ENCODE assay signal across 9 cellular contexts in the genomic region with DNA sequence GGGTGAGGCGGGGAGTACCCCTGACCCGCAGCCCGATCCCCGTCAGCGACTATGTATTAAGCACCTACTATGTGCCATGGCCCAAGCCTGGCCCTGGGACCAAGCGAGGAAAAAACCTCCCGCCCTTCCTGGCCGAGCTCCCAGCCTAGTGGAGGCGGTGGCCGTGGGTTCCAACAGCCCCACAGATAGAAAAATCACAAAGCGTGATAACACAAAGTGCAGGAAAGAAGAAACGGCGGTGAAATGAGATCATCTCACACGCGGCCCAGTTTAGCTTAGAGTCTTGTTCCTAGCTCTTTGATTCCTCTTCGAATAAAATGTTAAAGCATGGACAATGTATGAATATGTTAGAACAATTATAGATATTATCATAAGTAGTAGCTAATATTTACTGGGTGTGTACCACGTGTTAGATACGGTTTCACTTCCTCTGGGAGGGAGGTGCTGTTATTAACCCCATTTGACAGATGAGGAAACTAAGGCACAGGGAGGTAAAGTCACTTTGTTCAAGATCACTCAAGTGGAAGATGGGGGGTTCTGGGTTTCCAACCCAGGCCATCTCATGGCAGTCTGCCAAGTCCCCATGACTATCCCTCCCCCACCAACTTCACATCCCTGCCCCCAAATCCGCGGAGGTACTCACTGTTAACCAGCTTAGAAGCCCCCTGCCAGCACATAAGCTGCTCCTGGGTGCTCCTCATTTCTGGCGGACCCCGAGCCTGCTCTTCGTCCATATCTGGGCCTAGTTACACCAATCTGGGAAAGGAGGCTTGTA. TPM values are rescaled to one million over a fixed set of nuclear protein-coding genes. Genes with fewer than 3 reads are reported as not detected.
DNase-seq lines count a peak whose midpoint lies in the region; ATAC-seq and TF ChIP-seq lines count a peak whose summit lies in the region.
"Had no signal": no experiment of that assay in that cellular context is flagged by ENCODE, and none has a peak within 500 bp of the region (broad histone marks: within the 10 kb centered on the region; RNA-seq: fewer than 3 reads in every experiment).

No MANE protein-coding gene starts in this region.

- ATAC-seq in GM21447 (IDR thresholded peaks at IDR 0.05; ENCODE audit: unreplicated experiment) = peak; percentile 10

- intact Hi-C loops in prostate gland (cut with DNase I) = loop anchor here (5.0 kb wide), 1 partner anchor 125 kb away; a partner anchor contains a TSS

- peaks cover 15% of the 10 kb centered on the region for H3K4me1 ChIP-seq in prostate gland (replicated peaks)

- DNase-seq in NCI-H2227 treated with DMSO at 0.1 percent for 48 hours (lab: John Stamatoyannopoulos, UW) = peak; percentile 65
- DNase-seq in coronary artery (ENCODE audit: low spot score) = no peak
- DNase-seq in retina = peak; percentile 77
- no peak for DNase-seq in prostate gland (ENCODE audit: low spot score)
- DNase-seq in glomerular visceral epithelial cell (ENCODE audit: extremely low spot score) = no peak
- DNase-seq in T-helper 9 cell = no peak
- no peak for DNase-seq in NCI-H446 (lab: John Stamatoyannopoulos, UW)

- TF ChIP-seq CTCF in coronary artery (IDR thresholded peaks at IDR 0.05) (no peak), prostate gland (IDR thresholded peaks at IDR 0.05) (peak in 1 of 4 experiments; percentile 4)

- no peaks in the 10 kb centered on the region for H3K9me3 ChIP-seq in prostate gland

- H3K4me3 ChIP-seq in coronary artery = peak overlapping the region; percentile 49
- no peak overlapping the region for H3K4me3 ChIP-seq in prostate gland

- WGBS in prostate gland = 14% methylated on average over 23 of the region's 23 CpGs

- H3K27ac ChIP-seq in coronary artery = peak overlapping the region in 1 of 2 donors; percentile 57
- no peak overlapping the region for H3K27ac ChIP-seq in prostate gland
- H3K27ac ChIP-seq: cardiac muscle cell had no signal

- no peaks in the 10 kb centered on the region for H3K36me3 ChIP-seq in prostate gland
- H3K36me3 ChIP-seq: cardiac muscle cell had no signal

- no peaks in the 10 kb centered on the region for H3K27me3 ChIP-seq in prostate gland (replicated peaks; ENCODE audit: insufficient read depth)

- no peak for TF ChIP-seq POLR2A in prostate gland (IDR thresholded peaks at IDR 0.05)

RNA-seq across cellular contexts. Expression of a gene that starts 1.2 kb away (rescaled TPM):
- total RNA-seq in prostate gland = not detected

RNA-seq across cellular contexts. Expression of a gene that starts 3.2 kb away (rescaled TPM):
- 10 to 100 TPM; 15.9 to 30.6 TPM for total RNA-seq in prostate gland

RNA-seq across cellular contexts. Expression of a gene that starts 7.0 kb away (rescaled TPM):
- 10 to 100 TPM in 1 of 2 donors, 1 to 10 TPM in 1; 9.1 to 16.3 TPM for total RNA-seq in prostate gland

RNA-seq across cellular contexts. Expression of a gene that starts 12.7 kb away (rescaled TPM):
- total RNA-seq in prostate gland = 10 to 100 TPM; 18.8 to 43.2 TPM

RNA-seq across cellular contexts. Expression of a gene that starts 26.2 kb away (rescaled TPM):
- total RNA-seq in prostate gland = 1,000 to 10,000 TPM in 1 of 2 donors, 100 to 1,000 TPM in 1; 365 to 1,352 TPM
- total RNA-seq: cardiac muscle cell had no signal

Comparison
In these comparisons a context has a peak if more than half of its experiments do, and no peak if none do; other contexts are left out.
1. DNase-seq: peak in NCI-H2227 treated with DMSO at 0.1 percent for 48 hours (single experiment) and retina (single experiment); none in coronary artery (single experiment), prostate gland (single experiment), glomerular visceral epithelial cell (single experiment), T-helper 9 cell (single experiment) and NCI-H446 (0 of 2).